Comparison of ENCODE assay signal across 12 cellular contexts in genomic region chr3:149382091-149382467, GRCh38. TPM values are rescaled to one million over a fixed set of nuclear protein-coding genes. Genes with fewer than 3 reads are reported as not detected.
DNase-seq lines count a peak whose midpoint lies in the region; ATAC-seq and TF ChIP-seq lines count a peak whose summit lies in the region.
"Had no signal": no experiment of that assay in that cellular context is flagged by ENCODE, and none has a peak within 500 bp of the region (broad histone marks: within the 10 kb centered on the region; RNA-seq: fewer than 3 reads in every experiment).

No MANE protein-coding gene starts in this region.

- H3K36me3 ChIP-seq in thoracic aorta (no peaks in the 10 kb centered on the region), MG63 (no peaks in the 10 kb centered on the region)

- H3K27me3 ChIP-seq in thoracic aorta (replicated peaks; ENCODE audit: insufficient read depth), result no peaks in the 10 kb centered on the region
- no peaks in the 10 kb centered on the region for H3K27me3 ChIP-seq in MG63

- H3K4me3 ChIP-seq in thoracic aorta (no peak overlapping the region), MG63 (no peak overlapping the region)
- H3K4me3 ChIP-seq: K562 had no signal

- H3K27ac Mint-ChIP-seq in stimulated activated effector memory CD8-positive, alpha-beta T cell treated with anti-CD3 and anti-CD28 coated beads, Interleukin-12 subunit alpha, Interleukin-12 subunit beta, amount 100 ng/mL, for 72 hours, result no peak overlapping the region
- H3K27ac Mint-ChIP-seq: activated CD4-positive, alpha-beta T cell treated with anti-CD3 and anti-CD28 coated beads, Interleukin-2, amount 10 ng/mL, durations not matched to agents 7 days and 5 days; activated naive CD4-positive, alpha-beta T cell treated with anti-CD3 and anti-CD28 coated beads, Interleukin-2, amount 50 U/mL, for 24 hours had no signal

- peak; percentile 34 for DNase-seq in LoVo (ENCODE audit: low spot score)
- DNase-seq in fibroblast of gingiva (ENCODE audit: low read depth), result peak; percentile 74
- no peak for DNase-seq in thoracic aorta (ENCODE audit: low spot score)
- DNase-seq in MG63, result no peak
- no peak for DNase-seq in stimulated activated effector memory CD8-positive, alpha-beta T cell treated with anti-CD3 and anti-CD28 coated beads, Interleukin-12 subunit alpha, Interleukin-12 subunit beta, amount 100 ng/mL, for 72 hours (ENCODE audit: low spot score in 2 of 2)
- no peak for DNase-seq in cerebellar cortex (ENCODE audit: low spot score)
- DNase-seq: activated CD4-positive, alpha-beta T cell treated with anti-CD3 and anti-CD28 coated beads, Interleukin-2, amount 10 ng/mL, durations not matched to agents 7 days and 5 days; DMS79 treated with DMSO at 0.1 percent for 48 hours had no signal

- no peak for TF ChIP-seq CTCF in thoracic aorta (IDR thresholded peaks at IDR 0.05)

- H3K9me3 ChIP-seq in thoracic aorta, result no peaks in the 10 kb centered on the region
- no peaks in the 10 kb centered on the region for H3K9me3 ChIP-seq in MG63

- H3K4me1 Mint-ChIP-seq in stimulated activated effector memory CD8-positive, alpha-beta T cell treated with anti-CD3 and anti-CD28 coated beads, Interleukin-12 subunit alpha, Interleukin-12 subunit beta, amount 100 ng/mL, for 72 hours, result no peaks in the 10 kb centered on the region
- H3K4me1 Mint-ChIP-seq: activated CD4-positive, alpha-beta T cell treated with anti-CD3 and anti-CD28 coated beads, Interleukin-2, amount 10 ng/mL, durations not matched to agents 7 days and 5 days; activated naive CD4-positive, alpha-beta T cell treated with anti-CD3 and anti-CD28 coated beads, Interleukin-2, amount 50 U/mL, for 24 hours had no signal

- ATAC-seq in GM21529 (IDR thresholded peaks at IDR 0.05; ENCODE audit: unreplicated experiment) (peak; percentile 66), thoracic aorta (ENCODE audit: insufficient number of reproducible peaks, low FRiP score, low read depth) (no peak)
- no peak for ATAC-seq in stimulated activated effector memory CD8-positive, alpha-beta T cell treated with anti-CD3 and anti-CD28 coated beads, Interleukin-12 subunit alpha, Interleukin-12 subunit beta, amount 100 ng/mL, for 72 hours
- ATAC-seq: K562 had no signal

- H3K4me3 Mint-ChIP-seq in stimulated activated effector memory CD8-positive, alpha-beta T cell treated with anti-CD3 and anti-CD28 coated beads, Interleukin-12 subunit alpha, Interleukin-12 subunit beta, amount 100 ng/mL, for 72 hours, result no peak overlapping the region
- H3K4me3 Mint-ChIP-seq: activated CD4-positive, alpha-beta T cell treated with anti-CD3 and anti-CD28 coated beads, Interleukin-2, amount 10 ng/mL, durations not matched to agents 7 days and 5 days; activated naive CD4-positive, alpha-beta T cell treated with anti-CD3 and anti-CD28 coated beads, Interleukin-2, amount 50 U/mL, for 24 hours had no signal

- H3K4me1 ChIP-seq in thoracic aorta (ENCODE audit: control insufficient read depth in 1 of 2, low read depth in 2 of 2), result peaks cover 13 to 53% of the 10 kb centered on the region in 2 donors
- H3K4me1 ChIP-seq: parathyroid adenoma had no signal

- H3K9me3 Mint-ChIP-seq in stimulated activated effector memory CD8-positive, alpha-beta T cell treated with anti-CD3 and anti-CD28 coated beads, Interleukin-12 subunit alpha, Interleukin-12 subunit beta, amount 100 ng/mL, for 72 hours, result no peaks in the 10 kb centered on the region
- H3K9me3 Mint-ChIP-seq: activated CD4-positive, alpha-beta T cell treated with anti-CD3 and anti-CD28 coated beads, Interleukin-2, amount 10 ng/mL, durations not matched to agents 7 days and 5 days; activated naive CD4-positive, alpha-beta T cell treated with anti-CD3 and anti-CD28 coated beads, Interleukin-2, amount 50 U/mL, for 24 hours had no signal

- H3K27ac ChIP-seq in thoracic aorta, result peak overlapping the region; percentile 36 to 48
- H3K27ac ChIP-seq: parathyroid adenoma had no signal

- no peaks in the 10 kb centered on the region for H3K36me3 Mint-ChIP-seq in stimulated activated effector memory CD8-positive, alpha-beta T cell treated with anti-CD3 and anti-CD28 coated beads, Interleukin-12 subunit alpha, Interleukin-12 subunit beta, amount 100 ng/mL, for 72 hours

RNA-seq across cellular contexts. Expression of gene TM4SF1, which starts 4.6 kb away (rescaled TPM):
- 100 to 1,000 TPM; 227 to 342 TPM for total RNA-seq in thoracic aorta
- total RNA-seq in MG63 (2014; rRNA removed; shearing (Covaris generic); ENCODE audit: low replicate concordance), result 408 and 422 TPM in 2 replicates
- total RNA-seq: activated CD4-positive, alpha-beta T cell treated with anti-CD3 and anti-CD28 coated beads, Interleukin-2, amount 10 ng/mL, durations not matched to agents 7 days and 5 days had no signal

RNA-seq across cellular contexts. Expression of gene TM4SF18, which starts 48.6 kb away (rescaled TPM):
- 1 to 10 TPM; 1.9 to 4.9 TPM for total RNA-seq in thoracic aorta
- total RNA-seq in MG63 (2014; rRNA removed; shearing (Covaris generic); ENCODE audit: low replicate concordance), result 4.5 and 6.4 TPM in 2 replicates
- total RNA-seq: activated CD4-positive, alpha-beta T cell treated with anti-CD3 and anti-CD28 coated beads, Interleukin-2, amount 10 ng/mL, durations not matched to agents 7 days and 5 days; K562 had no signal

Comparison
In these comparisons a context has a peak if more than half of its experiments do, and no peak if none do; other contexts are left out.
1. DNase-seq: peak in LoVo (single experiment) and fibroblast of gingiva (single experiment); none in thoracic aorta (single experiment), MG63 (single experiment), stimulated activated effector memory CD8-positive, alpha-beta T cell treated with anti-CD3 and anti-CD28 coated beads, Interleukin-12 subunit alpha, Interleukin-12 subunit beta, amount 100 ng/mL, for 72 hours (0 of 2) and cerebellar cortex (single experiment).